In genomic region chr5:132369012-132369470, GRCh38 we compare ENCODE assay signal across 8 cellular contexts. TPM values are rescaled to one million over a fixed set of nuclear protein-coding genes. Genes with fewer than 3 reads are reported as not detected.
DNase-seq lines count a peak whose midpoint lies in the region; ATAC-seq and TF ChIP-seq lines count a peak whose summit lies in the region.

No MANE protein-coding gene starts in this region.

- peak overlapping the region; percentile 66 for H3K4me3 Mint-ChIP-seq in stimulated activated effector memory CD8-positive, alpha-beta T cell treated with anti-CD3 and anti-CD28 coated beads, Interleukin-12 subunit alpha, Interleukin-12 subunit beta, amount 100 ng/mL, for 72 hours

- H3K4me3 ChIP-seq in right atrium auricular region, result peak overlapping the region; percentile 63 to 72
- H3K4me3 ChIP-seq in WI38 (ENCODE audit: low read depth, low read length), result peak overlapping the region; percentile 60
- H3K4me3 ChIP-seq in iPS-11a (ENCODE audit: low read depth, low read length), result peak overlapping the region; percentile 60

- H3K27ac Mint-ChIP-seq in stimulated activated effector memory CD8-positive, alpha-beta T cell treated with anti-CD3 and anti-CD28 coated beads, Interleukin-12 subunit alpha, Interleukin-12 subunit beta, amount 100 ng/mL, for 72 hours, result peak overlapping the region; percentile 63

- no peaks in the 10 kb centered on the region for H3K36me3 ChIP-seq in right atrium auricular region

- H3K27ac ChIP-seq in right atrium auricular region, result peak overlapping the region; percentile 83 to 94

- no peaks in the 10 kb centered on the region for H3K9me3 Mint-ChIP-seq in stimulated activated effector memory CD8-positive, alpha-beta T cell treated with anti-CD3 and anti-CD28 coated beads, Interleukin-12 subunit alpha, Interleukin-12 subunit beta, amount 100 ng/mL, for 72 hours

- peaks cover 21% of the 10 kb centered on the region for H3K4me1 Mint-ChIP-seq in stimulated activated effector memory CD8-positive, alpha-beta T cell treated with anti-CD3 and anti-CD28 coated beads, Interleukin-12 subunit alpha, Interleukin-12 subunit beta, amount 100 ng/mL, for 72 hours

- peaks cover 0 to 47% of the 10 kb centered on the region in 2 donors for H3K4me1 ChIP-seq in right atrium auricular region

- H3K9me3 ChIP-seq in right atrium auricular region, result no peaks in the 10 kb centered on the region

- H3K27me3 ChIP-seq in right atrium auricular region, result no peaks in the 10 kb centered on the region

- intact Hi-C loops in Right ventricle myocardium inferior (cut with DNase I), result loop anchor here (2.0 kb wide), 1 partner anchor 74 kb away; the partner anchor contains the start of gene SLC22A4

- no peak for ATAC-seq in Right ventricle myocardium inferior
- no peak for ATAC-seq in stimulated activated effector memory CD8-positive, alpha-beta T cell treated with anti-CD3 and anti-CD28 coated beads, Interleukin-12 subunit alpha, Interleukin-12 subunit beta, amount 100 ng/mL, for 72 hours
- ATAC-seq in GM18868 (IDR thresholded peaks at IDR 0.05; ENCODE audit: unreplicated experiment), result no peak

- TF ChIP-seq CTCF in right atrium auricular region (IDR thresholded peaks at IDR 0.05) (no peak), WI38 (IDR thresholded peaks at IDR 0.05; ENCODE audit: low read depth, low read length) (no peak)

- peaks cover 7% of the 10 kb centered on the region for H3K36me3 Mint-ChIP-seq in stimulated activated effector memory CD8-positive, alpha-beta T cell treated with anti-CD3 and anti-CD28 coated beads, Interleukin-12 subunit alpha, Interleukin-12 subunit beta, amount 100 ng/mL, for 72 hours

- DNase-seq in right atrium auricular region (ENCODE audit: low spot score) (no peak), Right ventricle myocardium inferior (ENCODE audit: missing footprints) (no peak), COLO829 (ENCODE audit: low spot score) (no peak), HuH-7.5 (ENCODE audit: low spot score) (no peak)
- no peak for DNase-seq in stimulated activated effector memory CD8-positive, alpha-beta T cell treated with anti-CD3 and anti-CD28 coated beads, Interleukin-12 subunit alpha, Interleukin-12 subunit beta, amount 100 ng/mL, for 72 hours (ENCODE audit: low spot score in 2 of 2)

RNA-seq across cellular contexts. Expression of gene SLC22A5, which starts 0.5 kb away (rescaled TPM):
- total RNA-seq in right atrium auricular region, result 10 to 100 TPM in 1 of 2 donors, 1 to 10 TPM in 1; 8.6 to 17.6 TPM
- 22.3 TPM for total RNA-seq in Right ventricle myocardium inferior
